In the genomic region with DNA sequence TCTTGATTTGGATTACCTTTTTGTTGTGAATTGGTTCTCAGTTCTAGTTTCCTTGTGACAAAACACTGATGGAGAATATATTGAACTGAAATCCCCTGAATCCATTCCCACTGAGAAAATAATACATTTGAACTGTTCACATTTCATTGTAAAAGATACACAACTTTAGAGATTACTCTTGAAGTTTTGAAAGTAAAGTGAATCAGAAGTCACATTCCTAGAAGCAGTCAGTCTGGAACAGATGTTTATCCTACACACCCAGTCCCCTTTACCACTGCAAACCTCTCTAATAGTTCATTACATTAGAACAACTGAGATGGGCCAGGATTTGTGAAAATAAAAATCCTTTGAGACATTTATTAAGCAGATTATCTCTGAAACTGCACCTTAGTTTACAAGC, we compare ENCODE assay signal across 2 cellular contexts.
TF ChIP-seq lines count a peak whose summit lies in the region.

No MANE protein-coding gene starts in this region.

TF ChIP-seq in HepG2, 621 proteins besides CTCF, POLR2A, EP300 and RAD21:
- TF ChIP-seq ZFAT (CRISPR knock-in tag; conservative IDR thresholded peaks at IDR 0.05) (no peak), ZNF446 (CRISPR knock-in tag; IDR thresholded peaks at IDR 0.05) (no peak), MYNN (CRISPR knock-in tag; IDR thresholded peaks at IDR 0.05; ENCODE audit: low read depth) (no peak), KDM1A (CRISPR knock-in tag; IDR thresholded peaks at IDR 0.05) (no peak), ARNT2 (CRISPR knock-in tag; IDR thresholded peaks at IDR 0.05; ENCODE audit: low read depth) (no peak), ZNF839 (CRISPR knock-in tag; IDR thresholded peaks at IDR 0.05; ENCODE audit: borderline replicate concordance) (no peak), HOXA5 (CRISPR knock-in tag; IDR thresholded peaks at IDR 0.05) (no peak), KLF16 (CRISPR knock-in tag; IDR thresholded peaks at IDR 0.05) (no peak)
- TF ChIP-seq, protein P1, sequence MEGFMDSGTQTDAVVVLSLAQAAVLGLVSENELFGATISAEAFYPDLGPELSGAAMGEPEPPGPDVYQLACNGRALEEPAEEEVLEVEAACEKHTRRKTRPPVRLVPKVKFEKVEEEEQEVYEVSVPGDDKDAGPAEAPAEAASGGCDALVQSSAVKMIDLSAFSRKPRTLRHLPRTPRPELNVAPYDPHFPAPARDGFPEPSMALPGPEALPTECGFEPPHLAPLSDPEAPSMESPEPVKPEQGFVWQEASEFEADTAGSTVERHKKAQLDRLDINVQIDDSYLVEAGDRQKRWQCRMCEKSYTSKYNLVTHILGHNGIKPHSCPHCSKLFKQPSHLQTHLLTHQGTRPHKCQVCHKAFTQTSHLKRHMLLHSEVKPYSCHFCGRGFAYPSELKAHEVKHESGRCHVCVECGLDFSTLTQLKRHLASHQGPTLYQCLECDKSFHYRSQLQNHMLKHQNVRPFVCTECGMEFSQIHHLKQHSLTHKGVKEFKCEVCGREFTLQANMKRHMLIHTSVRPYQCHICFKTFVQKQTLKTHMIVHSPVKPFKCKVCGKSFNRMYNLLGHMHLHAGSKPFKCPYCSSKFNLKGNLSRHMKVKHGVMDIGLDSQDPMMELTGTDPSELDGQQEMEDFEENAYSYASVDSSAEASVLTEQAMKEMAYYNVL (CRISPR knock-in tag; IDR thresholded peaks at IDR 0.05; ENCODE audit: borderline replicate concordance): no peak
- TF ChIP-seq, protein P2, sequence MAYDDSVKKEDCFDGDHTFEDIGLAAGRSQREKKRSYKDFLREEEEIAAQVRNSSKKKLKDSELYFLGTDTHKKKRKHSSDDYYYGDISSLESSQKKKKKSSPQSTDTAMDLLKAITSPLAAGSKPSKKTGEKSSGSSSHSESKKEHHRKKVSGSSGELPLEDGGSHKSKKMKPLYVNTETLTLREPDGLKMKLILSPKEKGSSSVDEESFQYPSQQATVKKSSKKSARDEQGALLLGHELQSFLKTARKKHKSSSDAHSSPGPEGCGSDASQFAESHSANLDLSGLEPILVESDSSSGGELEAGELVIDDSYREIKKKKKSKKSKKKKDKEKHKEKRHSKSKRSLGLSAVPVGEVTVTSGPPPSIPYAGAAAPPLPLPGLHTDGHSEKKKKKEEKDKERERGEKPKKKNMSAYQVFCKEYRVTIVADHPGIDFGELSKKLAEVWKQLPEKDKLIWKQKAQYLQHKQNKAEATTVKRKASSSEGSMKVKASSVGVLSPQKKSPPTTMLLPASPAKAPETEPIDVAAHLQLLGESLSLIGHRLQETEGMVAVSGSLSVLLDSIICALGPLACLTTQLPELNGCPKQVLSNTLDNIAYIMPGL (CRISPR knock-in tag; IDR thresholded peaks at IDR 0.05; ENCODE audit: borderline replicate concordance in 1 of 2, low read depth in 1 of 2): no peak

TF ChIP-seq in endothelial cell of umbilical vein, 7 proteins besides CTCF, POLR2A, EP300 and RAD21:
- TF ChIP-seq GATA2 (IDR thresholded peaks at IDR 0.05; ENCODE audit: insufficient read depth, insufficient read length, low read depth, low read length) (no peak), EZH2 (IDR thresholded peaks at IDR 0.05; ENCODE audit: borderline replicate concordance, low read depth, low read length, severe bottlenecking) (no peak), JUN (IDR thresholded peaks at IDR 0.05; ENCODE audit: borderline replicate concordance, insufficient read depth, insufficient read length, low read depth) (no peak), MYC (IDR thresholded peaks at IDR 0.05; ENCODE audit: low read depth, low read length) (no peak), POLR2AphosphoS5 (IDR thresholded peaks at IDR 0.05; ENCODE audit: insufficient read depth, low read depth, low read length) (no peak), FOS (IDR thresholded peaks at IDR 0.05; ENCODE audit: borderline replicate concordance, insufficient read depth, low read length) (no peak)
- TF ChIP-seq, protein P3, sequence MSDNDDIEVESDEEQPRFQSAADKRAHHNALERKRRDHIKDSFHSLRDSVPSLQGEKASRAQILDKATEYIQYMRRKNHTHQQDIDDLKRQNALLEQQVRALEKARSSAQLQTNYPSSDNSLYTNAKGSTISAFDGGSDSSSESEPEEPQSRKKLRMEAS (IDR thresholded peaks at IDR 0.05; ENCODE audit: insufficient read depth, insufficient read length): no peak
